In genomic region chr1:164765993-164766720, GRCh38 we compare ENCODE assay signal across 15 cellular contexts.
A peak's percentile ranks its signal among the peaks of the same experiment; 100 is the strongest.
DNase-seq lines count a peak whose midpoint lies in the region; ATAC-seq and TF ChIP-seq lines count a peak whose summit lies in the region.
"Had no signal": no experiment of that assay in that cellular context is flagged by ENCODE, and none has a peak within 500 bp of the region (broad histone marks: within the 10 kb centered on the region; RNA-seq: fewer than 3 reads in every experiment).

No MANE protein-coding gene starts in this region.

- WGBS in heart left ventricle, 4 donors, result 70 to 82% (median 75%) methylated on average over 1 of the region's 1 CpG

- H3K4me1 ChIP-seq in heart left ventricle (peaks cover 4 to 61% (median 36%) of the 10 kb centered on the region in 12 donors), vagina (peaks cover 64% of the 10 kb centered on the region)

- no peak overlapping the region for H3K4me3 ChIP-seq in heart left ventricle
- no peak overlapping the region for H3K4me3 ChIP-seq in vagina
- H3K4me3 ChIP-seq: dorsolateral prefrontal cortex had no signal

- H3K36me3 Mint-ChIP-seq in nephron (ENCODE audit: low read depth), result peaks cover 40% of the 10 kb centered on the region
- no peaks in the 10 kb centered on the region for H3K36me3 Mint-ChIP-seq in activated CD8-positive, alpha-beta T cell treated with anti-CD3 and anti-CD28 coated beads for 36 hours (ENCODE audit: low read depth)
- H3K36me3 Mint-ChIP-seq: CD4-positive, alpha-beta memory T cell had no signal

- H3K4me3 Mint-ChIP-seq in nephron, result no peak overlapping the region
- no peak overlapping the region for H3K4me3 Mint-ChIP-seq in activated CD8-positive, alpha-beta T cell treated with anti-CD3 and anti-CD28 coated beads for 36 hours
- H3K4me3 Mint-ChIP-seq: CD4-positive, alpha-beta memory T cell had no signal

- TF ChIP-seq POLR2A in heart left ventricle (IDR thresholded peaks at IDR 0.05) (no peak), vagina (IDR thresholded peaks at IDR 0.05) (no peak)

- no peaks in the 10 kb centered on the region for H3K36me3 ChIP-seq in heart left ventricle
- no peaks in the 10 kb centered on the region for H3K36me3 ChIP-seq in vagina

- POLR2A ChIA-PET in activated CD8-positive, alpha-beta T cell treated with anti-CD3 and anti-CD28 coated beads for 36 hours (lab: Charles Lee), result no interaction called here

- CTCF ChIA-PET in activated CD8-positive, alpha-beta T cell treated with anti-CD3 and anti-CD28 coated beads for 36 hours (lab: Charles Lee), result no interaction called here

- H3K4me1 Mint-ChIP-seq in nephron, result peaks cover 58% of the 10 kb centered on the region
- H3K4me1 Mint-ChIP-seq in activated CD8-positive, alpha-beta T cell treated with anti-CD3 and anti-CD28 coated beads for 36 hours (ENCODE audit: low read depth), result no peaks in the 10 kb centered on the region
- H3K4me1 Mint-ChIP-seq: CD4-positive, alpha-beta memory T cell had no signal

- H3K27me3 Mint-ChIP-seq in nephron (ENCODE audit: low read depth), result no peaks in the 10 kb centered on the region
- H3K27me3 Mint-ChIP-seq in activated CD8-positive, alpha-beta T cell treated with anti-CD3 and anti-CD28 coated beads for 36 hours, result no peaks in the 10 kb centered on the region
- H3K27me3 Mint-ChIP-seq: CD4-positive, alpha-beta memory T cell had no signal

- H3K9me3 ChIP-seq in heart left ventricle (no peaks in the 10 kb centered on the region), vagina (no peaks in the 10 kb centered on the region)

- H3K27me3 ChIP-seq in heart left ventricle, result no peaks in the 10 kb centered on the region
- no peaks in the 10 kb centered on the region for H3K27me3 ChIP-seq in vagina
- H3K27me3 ChIP-seq: dorsolateral prefrontal cortex had no signal

- no peaks in the 10 kb centered on the region for H3K9me3 Mint-ChIP-seq in nephron
- no peaks in the 10 kb centered on the region for H3K9me3 Mint-ChIP-seq in activated CD8-positive, alpha-beta T cell treated with anti-CD3 and anti-CD28 coated beads for 36 hours

- H3K27ac ChIP-seq in heart left ventricle (peak overlapping the region in 9 of 12 donors; percentile 2 to 63 (median 36)), caudate nucleus (ENCODE audit: low read depth, low read length) (peak overlapping the region; percentile 0), vagina (peak overlapping the region; percentile 82)
- H3K27ac ChIP-seq: parathyroid adenoma had no signal

- peak in 1 of 4 donors; percentile 19 for ATAC-seq in heart left ventricle
- no peak for ATAC-seq in stimulated activated naive CD8-positive, alpha-beta T cell treated with anti-CD3 and anti-CD28 coated beads, Interleukin-15, Interleukin-2, amounts not matched to agents 100 U/mL and 50 U/mL, for 24 hours
- ATAC-seq in activated CD8-positive, alpha-beta T cell treated with anti-CD3 and anti-CD28 coated beads for 36 hours, result no peak

- intact Hi-C loops in heart left ventricle (cut with DNase I), result no loop called here
- intact Hi-C loops in cardiac septum (cut with DNase I), result no loop called here
- intact Hi-C loops in vagina (cut with DNase I), result no loop called here
- intact Hi-C loops in activated CD8-positive, alpha-beta T cell treated with anti-CD3 and anti-CD28 coated beads for 36 hours (cut with micrococcal nuclease), result no loop called here

- TF ChIP-seq CTCF in heart left ventricle (IDR thresholded peaks at IDR 0.05) (no peak), nephron (IDR thresholded peaks at IDR 0.05; ENCODE audit: unreplicated experiment in 3 of 3) (no peak), vagina (IDR thresholded peaks at IDR 0.05) (no peak)
- no peak for TF ChIP-seq CTCF in activated CD8-positive, alpha-beta T cell treated with anti-CD3 and anti-CD28 coated beads for 36 hours (IDR thresholded peaks at IDR 0.05)

- DNase-seq in heart left ventricle, result no peak
- no peak for DNase-seq in cardiac septum (ENCODE audit: low spot score)
- DNase-seq in caudate nucleus (lab: John Stamatoyannopoulos, UW), result no peak
- no peak for DNase-seq in vagina (ENCODE audit: extremely low spot score in 2 of 2)
- no peak for DNase-seq in stimulated activated naive CD8-positive, alpha-beta T cell treated with anti-CD3 and anti-CD28 coated beads, Interleukin-15, Interleukin-2, amounts not matched to agents 100 U/mL and 50 U/mL, for 24 hours
- DNase-seq in GM19238 (ENCODE audit: insufficient read length, low spot score), result no peak
- no peak for DNase-seq in activated CD8-positive, alpha-beta T cell treated with anti-CD3 and anti-CD28 coated beads for 36 hours
- DNase-seq: activated CD4-positive, alpha-beta T cell treated with anti-CD3 and anti-CD28 coated beads, Interleukin-2, amount 50 U/mL, for 4 hours; CD4-positive, alpha-beta memory T cell; dorsolateral prefrontal cortex; NK-92 treated with Interleukin-12 subunit alpha and Interleukin-12 subunit beta, amount 100 ng/mL, for 24 hours; SIG-M5; T1000 had no signal

- peak overlapping the region; percentile 69 to 73 (median 71) for H3K27ac Mint-ChIP-seq in nephron
- no peak overlapping the region for H3K27ac Mint-ChIP-seq in activated CD8-positive, alpha-beta T cell treated with anti-CD3 and anti-CD28 coated beads for 36 hours
- H3K27ac Mint-ChIP-seq: CD4-positive, alpha-beta memory T cell had no signal

Comparison
In these comparisons a context has a peak if more than half of its experiments do, and no peak if none do; other contexts are left out.
1. H3K27ac ChIP-seq: peak in every context shown above with its lines; median percentile 82 in vagina; 36 in heart left ventricle; 0 in caudate nucleus.